In genomic region chr2:174787485-174788205, GRCh38 we compare ENCODE assay signal across 10 cellular contexts. TPM values are rescaled to one million over a fixed set of nuclear protein-coding genes. Genes with fewer than 3 reads are reported as not detected.
DNase-seq lines count a peak whose midpoint lies in the region; ATAC-seq and TF ChIP-seq lines count a peak whose summit lies in the region.
"Had no signal": no experiment of that assay in that cellular context is flagged by ENCODE, and none has a peak within 500 bp of the region (broad histone marks: within the 10 kb centered on the region; RNA-seq: fewer than 3 reads in every experiment).

No MANE protein-coding gene starts in this region.

- ATAC-seq in left lung (peak; percentile 63), left lobe of liver (no peak), HG03457 (IDR thresholded peaks at IDR 0.05; ENCODE audit: unreplicated experiment) (no peak), HG02623 (IDR thresholded peaks at IDR 0.05; ENCODE audit: unreplicated experiment) (no peak)
- ATAC-seq: sciatic nerve had no signal

- H3K4me1 ChIP-seq in left lung: no peaks in the 10 kb centered on the region

- no peak overlapping the region for H3K4me3 ChIP-seq in left lung

- H3K27me3 ChIP-seq in left lung: no peaks in the 10 kb centered on the region

- TF ChIP-seq CTCF in AG09319 (IDR thresholded peaks at IDR 0.05; ENCODE audit: low read depth, low read length): no peak
- TF ChIP-seq CTCF in left lung (IDR thresholded peaks at IDR 0.05): no peak

- no peaks in the 10 kb centered on the region for H3K9me3 ChIP-seq in left lung

- intact Hi-C loops in left lung (cut with DNase I): no loop called here

- no peaks in the 10 kb centered on the region for H3K36me3 ChIP-seq in left lung

- DNase-seq in AG09319 (ENCODE audit: extremely low read depth, low read depth) (peak; percentile 100), HS-5 (ENCODE audit: low read depth) (peak; percentile 99), astrocyte of the hippocampus (ENCODE audit: low read depth, low spot score) (peak; percentile 99), left lung (peak in 1 of 2 donors; percentile 50), left lobe of liver (ENCODE audit: low spot score) (no peak), NCI-H1105 (lab: John Stamatoyannopoulos, UW) (no peak)
- DNase-seq: SHP77 treated with DMSO at 0.1 percent for 48 hours had no signal

- peak overlapping the region in 1 of 2 donors; percentile 51 for H3K27ac ChIP-seq in left lung

RNA-seq across cellular contexts. Expression of gene CHRNA1, which starts 23.4 kb away (rescaled TPM):
- total RNA-seq in left lung (not detected), left lobe of liver (not detected)

Comparison
In these comparisons a context has a peak if more than half of its experiments do, and no peak if none do; other contexts are left out.
1. DNase-seq: peak in AG09319 (single experiment), HS-5 (single experiment) and astrocyte of the hippocampus (single experiment); none in left lobe of liver (single experiment) and NCI-H1105 (single experiment).